Comparison of ENCODE assay signal across 15 cellular contexts in genomic region chrX:1386338-1387127, GRCh38. TPM values are rescaled to one million over a fixed set of nuclear protein-coding genes. Genes with fewer than 3 reads are reported as not detected.
DNase-seq lines count a peak whose midpoint lies in the region; ATAC-seq and TF ChIP-seq lines count a peak whose summit lies in the region.
"Had no signal": no experiment of that assay in that cellular context is flagged by ENCODE, and none has a peak within 500 bp of the region (broad histone marks: within the 10 kb centered on the region; RNA-seq: fewer than 3 reads in every experiment).

No MANE protein-coding gene starts in this region.

- peaks cover 33% of the 10 kb centered on the region for H3F3A ChIP-seq in neural progenitor cell (ENCODE audit: low read depth)

- H2BK12ac ChIP-seq in H9 (ENCODE audit: insufficient read length, low read depth, low read length), result no peak overlapping the region

- BruUV-seq in Calu3 (replicated peaks; lab: Mats Ljungman, UMichigan), result no TSS peak

- TF ChIP-seq CTCF in DND-41 (IDR thresholded peaks at IDR 0.05; ENCODE audit: borderline replicate concordance, extremely low read depth, low read length, poor library complexity, severe bottlenecking) (peak; percentile 7), neural progenitor cell (IDR thresholded peaks at IDR 0.05) (no peak), H9 (conservative IDR thresholded peaks at IDR 0.05) (no peak), Calu3 (IDR thresholded peaks at IDR 0.05; ENCODE audit: unreplicated experiment) (no peak)

- H3K4me3 ChIP-seq in DND-41 (ENCODE audit: low read depth in 1 of 2, low read length in 2 of 2) (no peak overlapping the region), neural progenitor cell (no peak overlapping the region)
- H3K4me3 ChIP-seq: prostate gland had no signal

- H3K4me1 Mint-ChIP-seq in central memory CD8-positive, alpha-beta T cell, result peaks cover 21% of the 10 kb centered on the region
- peaks cover 14% of the 10 kb centered on the region for H3K4me1 Mint-ChIP-seq in neural progenitor cell
- peaks cover 9 to 35% of the 10 kb centered on the region in 2 experiments for H3K4me1 Mint-ChIP-seq in H9
- peaks cover 7% of the 10 kb centered on the region for H3K4me1 Mint-ChIP-seq in Calu3 (ENCODE audit: low read depth, unreplicated experiment)

- H3K79me2 ChIP-seq in DND-41 (ENCODE audit: insufficient read depth, low read length) (peaks cover 58% of the 10 kb centered on the region), neural progenitor cell (ENCODE audit: low read depth) (peaks cover 45% of the 10 kb centered on the region), H9 (ENCODE audit: insufficient read depth, low read length) (peaks cover 29% of the 10 kb centered on the region; the same call in 1 of the 2 replicates)

- no peak overlapping the region for H2BK120ac ChIP-seq in H9 (ENCODE audit: low read depth, low read length, poor library complexity, severe bottlenecking)

- peak; percentile 41 for TF ChIP-seq POLR2A in GM18505 (IDR thresholded peaks at IDR 0.05; ENCODE audit: borderline replicate concordance, extremely low read depth, insufficient read depth, insufficient read length)

- DNase-seq in DND-41 (peak; percentile 8), neural progenitor cell (ENCODE audit: low spot score) (no peak), H9 (no peak), Calu3 (no peak)
- no peak for DNase-seq in central memory CD8-positive, alpha-beta T cell (ENCODE audit: low spot score in 2 of 2)
- DNase-seq: MV-4-11, NCI-H2107, NCI-H82, SHP77 treated with DMSO at 0.1 percent for 48 hours had no signal

- H3K4me1 ChIP-seq in DND-41 (ENCODE audit: insufficient read depth, low read length) (peaks cover 31% of the 10 kb centered on the region), neural progenitor cell (peaks cover 11% of the 10 kb centered on the region), H9 (ENCODE audit: insufficient read depth, low read length) (no peaks in the 10 kb centered on the region; the same call in 1 of the 2 replicates)

- H3K9me3 ChIP-seq in DND-41 (ENCODE audit: insufficient read depth, low read length, severe bottlenecking) (no peaks in the 10 kb centered on the region), neural progenitor cell (ENCODE audit: low read depth) (no peaks in the 10 kb centered on the region), H9 (ENCODE audit: control insufficient read depth, low read depth, low read length) (no peaks in the 10 kb centered on the region)
- H3K9me3 ChIP-seq: prostate gland had no signal

- H4K20me1 ChIP-seq in DND-41 (ENCODE audit: insufficient read depth, low read length), result peaks cover 74% of the 10 kb centered on the region
- peaks cover 54% of the 10 kb centered on the region for H4K20me1 ChIP-seq in neural progenitor cell (ENCODE audit: low read depth)
- no peaks in the 10 kb centered on the region for H4K20me1 ChIP-seq in H9 (ENCODE audit: control insufficient read depth, insufficient read depth, insufficient read length)

- H2BK20ac ChIP-seq in H9 (ENCODE audit: low read depth, low read length, poor library complexity, severe bottlenecking), result no peak overlapping the region

- intact Hi-C loops in Calu3 (cut with micrococcal nuclease; ENCODE audit: unreplicated experiment), result no loop called here

- no peak overlapping the region for H3K4ac ChIP-seq in H9 (ENCODE audit: low read depth, low read length)

- H2AK5ac ChIP-seq in H9 (ENCODE audit: insufficient read length, low read length), result no peak overlapping the region

- H3K36me3 Mint-ChIP-seq in central memory CD8-positive, alpha-beta T cell (ENCODE audit: insufficient read depth), result peaks cover 87% of the 10 kb centered on the region
- H3K36me3 Mint-ChIP-seq in neural progenitor cell (peaks cover 36% of the 10 kb centered on the region), H9 (ENCODE audit: insufficient read depth in 1 of 3, low read depth in 3 of 3) (peaks cover 60 to 92% (median 86%) of the 10 kb centered on the region in 3 experiments), Calu3 (ENCODE audit: insufficient read depth, unreplicated experiment) (peaks cover 89% of the 10 kb centered on the region)

- no peak overlapping the region for H2BK5ac ChIP-seq in H9 (ENCODE audit: insufficient read length, low read length)

- H3K79me1 ChIP-seq in H9 (ENCODE audit: insufficient read depth, low read depth, low read length, poor library complexity, severe bottlenecking), result peaks cover 15% of the 10 kb centered on the region

- H3K27ac ChIP-seq in DND-41 (ENCODE audit: low read length) (no peak overlapping the region), neural progenitor cell (no peak overlapping the region), H9 (ENCODE audit: insufficient read length, low read depth, low read length) (no peak overlapping the region)
- H3K27ac ChIP-seq: epithelial cell of prostate, prostate gland had no signal

- no peak overlapping the region for H3K23ac ChIP-seq in H9 (ENCODE audit: insufficient read length, low read depth, low read length)

- H3T11ph ChIP-seq in H9 (ENCODE audit: low read length), result no peak overlapping the region

- H3K4me2 ChIP-seq in DND-41 (ENCODE audit: insufficient read depth, low read length), result no peak overlapping the region
- no peak overlapping the region for H3K4me2 ChIP-seq in neural progenitor cell
- H3K4me2 ChIP-seq in H9 (ENCODE audit: insufficient read depth, insufficient read length, low read length), result no peak overlapping the region

- H2AFZ ChIP-seq in DND-41 (ENCODE audit: low read depth, low read length) (no peak overlapping the region), neural progenitor cell (replicated peaks) (no peak overlapping the region), H9 (ENCODE audit: low read length) (no peak overlapping the region)

- H3K14ac ChIP-seq in H9 (ENCODE audit: insufficient read depth, low read length), result no peak overlapping the region

- H3K9ac ChIP-seq in DND-41 (ENCODE audit: low read depth, low read length) (no peak overlapping the region), neural progenitor cell (no peak overlapping the region), H9 (ENCODE audit: extremely low read depth, insufficient read length, low read length) (no peak overlapping the region)

- H3K23me2 ChIP-seq in H9 (ENCODE audit: insufficient read length, low read depth, low read length, poor library complexity, severe bottlenecking), result peaks cover 5% of the 10 kb centered on the region

- no peaks in the 10 kb centered on the region for H3K27me3 Mint-ChIP-seq in central memory CD8-positive, alpha-beta T cell
- peaks cover 7% of the 10 kb centered on the region for H3K27me3 Mint-ChIP-seq in neural progenitor cell (ENCODE audit: insufficient read depth, low read depth)
- H3K27me3 Mint-ChIP-seq in H9 (ENCODE audit: low read depth), result no peaks in the 10 kb centered on the region; the same call in none of the 2 replicates
- no peaks in the 10 kb centered on the region for H3K27me3 Mint-ChIP-seq in Calu3 (ENCODE audit: unreplicated experiment)

- CTCF ChIA-PET in Calu3 (lab: Charles Lee), result no interaction called here

- no peak overlapping the region for H3K18ac ChIP-seq in H9 (ENCODE audit: insufficient read length, low read depth, low read length)

- peak overlapping the region; percentile 13 for H3K4me3 Mint-ChIP-seq in central memory CD8-positive, alpha-beta T cell
- peak overlapping the region; percentile 21 for H3K4me3 Mint-ChIP-seq in neural progenitor cell
- peak overlapping the region in 1 of 2 experiments; percentile 45; a peak in 2 of 5 replicates for H3K4me3 Mint-ChIP-seq in H9
- H3K4me3 Mint-ChIP-seq in Calu3 (ENCODE audit: low read depth, unreplicated experiment), result no peak overlapping the region
- H3K4me3 Mint-ChIP-seq: CD14-positive monocyte had no signal

- H4K5ac ChIP-seq in H9 (ENCODE audit: insufficient read length, low read depth, low read length), result no peak overlapping the region

- no peaks in the 10 kb centered on the region for H3K27me3 ChIP-seq in DND-41 (ENCODE audit: insufficient read depth, low read length, poor library complexity)
- H3K27me3 ChIP-seq in neural progenitor cell, result no peaks in the 10 kb centered on the region
- H3K27me3 ChIP-seq in H9 (ENCODE audit: insufficient read depth, low read length), result no peaks in the 10 kb centered on the region

- no peak overlapping the region for H3K56ac ChIP-seq in H9 (ENCODE audit: insufficient read length, low read depth, low read length)

- no peaks in the 10 kb centered on the region for H3K9me3 Mint-ChIP-seq in central memory CD8-positive, alpha-beta T cell
- H3K9me3 Mint-ChIP-seq in neural progenitor cell (no peaks in the 10 kb centered on the region), H9 (peaks cover 0 to 4% of the 10 kb centered on the region in 2 experiments; a peak in 2 of 5 replicates), Calu3 (ENCODE audit: low read depth, unreplicated experiment) (no peaks in the 10 kb centered on the region)

- no CpG with 5 or more reads among the region's 41 CpGs for WGBS in H9 (ENCODE audit: extremely low coverage, insufficient read length, low lambda C conversion rate)

- no peak overlapping the region for H4K8ac ChIP-seq in H9 (replicated peaks; ENCODE audit: insufficient read length, low read depth, low read length)

- no peak overlapping the region for H2BK15ac ChIP-seq in H9 (ENCODE audit: low read depth, low read length)

- no peak overlapping the region for H4K91ac ChIP-seq in H9 (ENCODE audit: insufficient read length, low read depth, low read length)

- ATAC-seq in DND-41 (ENCODE audit: insufficient read depth, low read depth), result no peak
- ATAC-seq in GM18505 (IDR thresholded peaks at IDR 0.05; ENCODE audit: unreplicated experiment), result no peak
- no peak for ATAC-seq in central memory CD8-positive, alpha-beta T cell (replicated peaks; ENCODE audit: extremely low read depth, poor library complexity, severe bottlenecking)
- no peak for ATAC-seq in HG02588 (IDR thresholded peaks at IDR 0.05; ENCODE audit: unreplicated experiment)

- peak overlapping the region; percentile 35 for H3K27ac Mint-ChIP-seq in central memory CD8-positive, alpha-beta T cell (ENCODE audit: low read depth)
- no peak overlapping the region for H3K27ac Mint-ChIP-seq in neural progenitor cell
- peak overlapping the region in 1 of 3 experiments; percentile 28; a peak in 3 of 7 replicates for H3K27ac Mint-ChIP-seq in H9
- H3K27ac Mint-ChIP-seq in Calu3 (ENCODE audit: unreplicated experiment), result no peak overlapping the region

- H3K36me3 ChIP-seq in DND-41 (ENCODE audit: insufficient read depth, low read length) (peaks cover 84% of the 10 kb centered on the region), neural progenitor cell (peaks cover 6% of the 10 kb centered on the region)

RNA-seq across cellular contexts. Expression of gene SLC25A6, which starts 5.4 kb away (rescaled TPM):
- total RNA-seq in neural progenitor cell (ENCODE audit: low replicate concordance) (193 and 487 TPM in 2 replicates), H9 (2021) (553 and 558 TPM in 2 replicates), Calu3 (2022) (139 and 161 TPM in 2 replicates)

RNA-seq across cellular contexts. Expression of gene IL3RA, which starts 49.9 kb away (rescaled TPM):
- total RNA-seq in neural progenitor cell (ENCODE audit: low replicate concordance), result not detected in 2 replicates
- total RNA-seq in H9 (2021), result 0.24 TPM in 1 of 2 replicates, not detected in the other
- not detected in 2 replicates for total RNA-seq in Calu3 (2022)
- total RNA-seq: Daoy had no signal
